8 cellular contexts compared by ENCODE assay signal in the genomic region with DNA sequence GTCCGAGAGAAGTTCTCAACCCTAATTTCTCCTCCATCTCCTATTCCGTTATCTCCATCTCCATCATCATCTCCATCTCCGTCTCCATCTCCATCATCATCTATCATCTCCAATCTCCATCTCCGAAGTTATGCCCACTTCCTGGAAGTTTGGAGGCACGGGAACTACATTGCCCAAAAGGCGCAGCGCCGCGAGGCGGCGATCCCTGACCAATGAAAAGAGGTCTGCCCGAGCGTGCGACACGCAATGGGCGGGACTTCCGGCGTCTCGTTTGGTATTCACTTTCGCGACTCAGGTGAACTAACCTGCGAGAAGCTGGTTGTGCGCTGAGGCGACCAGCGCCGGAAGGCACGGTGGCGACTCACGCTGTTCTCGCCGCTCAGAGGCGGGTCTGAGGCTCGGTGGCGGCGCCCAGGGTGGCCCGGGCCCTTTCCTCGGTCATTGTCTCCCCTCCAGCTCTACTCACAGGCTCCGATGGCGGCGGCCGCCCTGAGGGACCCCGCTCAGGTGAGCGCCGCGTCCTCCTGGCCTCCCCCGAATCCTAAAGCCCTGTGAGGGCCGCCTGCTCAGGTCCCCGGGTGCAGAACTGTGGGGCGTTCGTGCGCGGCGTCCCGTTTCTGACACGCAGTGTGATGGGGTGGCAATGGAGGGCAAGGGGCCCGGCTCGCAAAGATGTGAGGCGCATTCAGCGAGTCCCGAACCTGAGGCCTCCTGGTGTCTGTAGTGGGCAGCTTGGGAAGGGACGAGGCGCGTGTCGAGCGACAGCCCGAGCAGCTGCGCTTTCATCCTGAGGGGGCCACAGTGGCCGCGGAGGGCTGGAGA. TPM values are rescaled to one million over a fixed set of nuclear protein-coding genes. Genes with fewer than 3 reads are reported as not detected.
A peak's percentile ranks its signal among the peaks of the same experiment; 100 is the strongest.
DNase-seq lines count a peak whose midpoint lies in the region; ATAC-seq, FAIRE-seq and TF ChIP-seq lines count a peak whose summit lies in the region.
"Not testable (repeated sequence)": the region's sequence is repeated elsewhere in the genome, so short reads cannot be mapped to it uniquely, and the experiment has no call there.

ZNF419 (plus strand) TSS at position 274 of the 822 bp plus-strand sequence; CDS start at position 475, 201 bp downstream.

- H2AFZ ChIP-seq in endothelial cell of umbilical vein (ENCODE audit: low read depth, low read length), result peak within 1 kb of the TSS; percentile 99

- POLR2A ChIA-PET in endothelial cell of umbilical vein (lab: Charles Lee), result not testable (repeated sequence)

- not testable (repeated sequence) for H3K9me1 ChIP-seq in endothelial cell of umbilical vein (replicated peaks; ENCODE audit: control insufficient read depth, extremely low read depth, insufficient read depth, low read length)

- CTCF ChIA-PET in Calu3 (lab: Charles Lee) (interaction anchor here (0.7 kb wide), 1 partner anchor 194 kb away, joined by 3 read pairs; the partner anchor contains the start of gene ZNF551), endothelial cell of umbilical vein (lab: Charles Lee) (interaction anchor here (0.9 to 1.3 kb wide), 2 partner anchors 10 to 98 kb away, joined by 3 to 4 read pairs; partner anchors contain the start of genes ZNF548 and ZNF772)

- DNase-seq in Calu3 (peak; percentile 97), NT2/D1 (ENCODE audit: low read depth, low spot score) (peak; percentile 72), endothelial cell of umbilical vein (ENCODE audit: low read depth, low spot score) (peak; percentile 86), midbrain (lab: John Stamatoyannopoulos, UW) (peak; percentile 92)
- DNase-seq in activated CD8-positive, alpha-beta memory T cell treated with anti-CD3 and anti-CD28 coated beads, Interleukin-2, amount 50 U/mL, for 24 hours (ENCODE audit: extremely low read depth), result peak; percentile 85
- peak; percentile 81 to 90 for DNase-seq in stimulated activated CD8-positive, alpha-beta memory T cell treated with anti-CD3 and anti-CD28 coated beads, Interleukin-15, amount 100 ng/mL, for 4 hours (ENCODE audit: low read depth in 2 of 2)

- TF ChIP-seq POLR2A in endothelial cell of umbilical vein (IDR thresholded peaks at IDR 0.05; ENCODE audit: low read depth, low read length), result peak; percentile 44

- FAIRE-seq in endothelial cell of umbilical vein (lab: Jason Lieb, UNC), result peak; percentile 93

- not testable (repeated sequence) for H3K27me3 Mint-ChIP-seq in Calu3 (ENCODE audit: unreplicated experiment)

- peaks cover 18% of the 10 kb centered on the region for H3K36me3 ChIP-seq in HUES48 (ENCODE audit: control insufficient read depth, insufficient read depth, low read length)
- H3K36me3 ChIP-seq in NT2/D1 (ENCODE audit: insufficient read depth, insufficient read length, low read length), result peaks cover 20% of the 10 kb centered on the region
- peaks cover 1 to 17% of the 10 kb centered on the region in 2 experiments for H3K36me3 ChIP-seq in endothelial cell of umbilical vein (ENCODE audit: control insufficient read depth in 2 of 2, extremely low read depth in 1 of 2, insufficient read depth in 2 of 2, low read length in 2 of 2)

- peaks cover 28% of the 10 kb centered on the region for H3K36me3 Mint-ChIP-seq in Calu3 (ENCODE audit: insufficient read depth, unreplicated experiment)

- peak within 1 kb of the TSS; percentile 37 for H3K27ac Mint-ChIP-seq in Calu3 (ENCODE audit: unreplicated experiment)

- H3K27ac ChIP-seq in HUES48 (ENCODE audit: low read depth, low read length) (peak within 1 kb of the TSS; percentile 57), endothelial cell of umbilical vein (ENCODE audit: insufficient read depth, low read depth, low read length) (peak within 1 kb of the TSS; percentile 24)

- H3K4me1 ChIP-seq in HUES48 (ENCODE audit: control insufficient read depth, insufficient read depth, low read length); NT2/D1 (ENCODE audit: insufficient read depth, insufficient read length); endothelial cell of umbilical vein (ENCODE audit: control insufficient read depth, extremely low read depth, insufficient read depth, low read length): not testable (repeated sequence)

- not testable (repeated sequence) for H3K9me3 ChIP-seq in HUES48 (ENCODE audit: control insufficient read depth, insufficient read depth, low read length); NT2/D1 (ENCODE audit: insufficient read depth, low read length); endothelial cell of umbilical vein (replicated peaks; ENCODE audit: control insufficient read depth, insufficient read depth, low read length)

- H3K79me2 ChIP-seq in endothelial cell of umbilical vein (ENCODE audit: control insufficient read depth, insufficient read depth, low read length), result not testable (repeated sequence)

- H3K4me1 Mint-ChIP-seq in Calu3 (ENCODE audit: low read depth, unreplicated experiment), result not testable (repeated sequence)

- ATAC-seq in GM21390 (IDR thresholded peaks at IDR 0.05; ENCODE audit: unreplicated experiment), result peak; percentile 93

- dilution Hi-C loops in endothelial cell of umbilical vein (cut with MboI; ENCODE audit: extremely low pct_ligation_motif_present, low sequenced_read_pairs), result not testable (repeated sequence)

- H4K20me1 ChIP-seq in endothelial cell of umbilical vein (replicated peaks; ENCODE audit: control insufficient read depth, extremely low read depth, insufficient read depth, low read length), result not testable (repeated sequence)

- peak within 1 kb of the TSS; percentile 69 for H3K9ac ChIP-seq in HUES48 (ENCODE audit: low read depth, low read length)
- H3K9ac ChIP-seq in NT2/D1 (ENCODE audit: insufficient read length, low read depth), result peak within 1 kb of the TSS; percentile 90
- H3K9ac ChIP-seq in endothelial cell of umbilical vein (replicated peaks; ENCODE audit: extremely low read depth, insufficient read depth, low read length), result peak within 1 kb of the TSS; percentile 75

- not testable (repeated sequence) for BruUV-seq in Calu3 (replicated peaks; lab: Mats Ljungman, UMichigan)
- BruUV-seq in endothelial cell of umbilical vein (replicated peaks; lab: Mats Ljungman, UMichigan), result TSS peak; percentile 28

- H3K4me2 ChIP-seq in endothelial cell of umbilical vein (ENCODE audit: insufficient read depth, low read length), result peak within 1 kb of the TSS; percentile 59

- peak within 1 kb of the TSS; percentile 68 for H3K4me3 Mint-ChIP-seq in Calu3 (ENCODE audit: low read depth, unreplicated experiment)

- intact Hi-C loops in Calu3 (cut with micrococcal nuclease; ENCODE audit: unreplicated experiment), result not testable (repeated sequence)
- intact Hi-C loops in endothelial cell of umbilical vein (cut with micrococcal nuclease), result loop anchor here (1.0 kb wide), 1 partner anchor 167 kb away; the partner anchor contains the start of gene ZNF543

- TF ChIP-seq CTCF in Calu3 (IDR thresholded peaks at IDR 0.05; ENCODE audit: unreplicated experiment); endothelial cell of umbilical vein (IDR thresholded peaks at IDR 0.05; ENCODE audit: extremely low read depth in 1 of 2, insufficient read depth in 1 of 2, low read depth in 1 of 2, low read length in 2 of 2): not testable (repeated sequence)

- H3K9me3 Mint-ChIP-seq in Calu3 (ENCODE audit: low read depth, unreplicated experiment), result peaks cover 19% of the 10 kb centered on the region

- H3K4me3 ChIP-seq in HUES48 (ENCODE audit: low read depth, low read length) (peak within 1 kb of the TSS; percentile 95), NT2/D1 (ENCODE audit: insufficient read length, low read depth) (peak within 1 kb of the TSS; percentile 79), endothelial cell of umbilical vein (replicated peaks in 1 of 3; ENCODE audit: insufficient read depth in 1 of 3, low read depth in 1 of 3, low read length in 3 of 3) (peak within 1 kb of the TSS; percentile 76 to 100 (median 87))

- H3K27me3 ChIP-seq in HUES48 (ENCODE audit: control insufficient read depth, insufficient read depth, low read length); NT2/D1 (ENCODE audit: insufficient read depth, insufficient read length); endothelial cell of umbilical vein (ENCODE audit: control insufficient read depth in 2 of 2, insufficient read depth in 2 of 2, low read length in 2 of 2): not testable (repeated sequence)

TF ChIP-seq in endothelial cell of umbilical vein, 7 proteins besides CTCF, POLR2A, EP300 and RAD21:
- peak; percentile 70 for TF ChIP-seq GATA2 (IDR thresholded peaks at IDR 0.05; ENCODE audit: insufficient read depth, insufficient read length, low read depth, low read length)

RNA-seq across cellular contexts. Expression of gene ZNF419, which starts in this region (rescaled TPM):
- total RNA-seq in Calu3 (2022), result 17.9 and 19.6 TPM in 2 replicates
- total RNA-seq in endothelial cell of umbilical vein, result 6.3 and 7.2 TPM in 2 replicates
- polyA plus RNA-seq in endothelial cell of umbilical vein, result 5.1 and 6.4 TPM in 2 replicates
- 2.9 and 3.5 TPM in 2 replicates for polyA plus RNA-seq in endothelial cell of umbilical vein (2011; cell fraction: cytosol; rRNA removed)
- polyA plus RNA-seq in endothelial cell of umbilical vein (2011; cell fraction: nucleus; rRNA removed), result 10.5 TPM in 2 replicates
- 5.5 and 6.1 TPM in 2 replicates for polyA plus RNA-seq in endothelial cell of umbilical vein (2012)
- polyA minus RNA-seq in endothelial cell of umbilical vein, result 5.1 and 6.7 TPM in 2 replicates
- 3.1 TPM for polyA minus RNA-seq in endothelial cell of umbilical vein (2011; cell fraction: cytosol; rRNA and poly(A)+ RNA removed)
- polyA minus RNA-seq in endothelial cell of umbilical vein (2011; cell fraction: nucleus; rRNA and poly(A)+ RNA removed), result 7.8 and 10.6 TPM in 2 replicates

Comparison
In these comparisons a context has a peak if more than half of its experiments do, and no peak if none do; other contexts are left out.
1. Peak in every context shown above with its lines: DNase-seq, ATAC-seq, H3K4me3 ChIP-seq and H3K27ac ChIP-seq.